In genomic region chr9:130036099-130036498, GRCh38 we compare ENCODE assay signal across 12 cellular contexts. TPM values are rescaled to one million over a fixed set of nuclear protein-coding genes. Genes with fewer than 3 reads are reported as not detected.
A peak's percentile ranks its signal among the peaks of the same experiment; 100 is the strongest.
DNase-seq lines count a peak whose midpoint lies in the region; ATAC-seq, FAIRE-seq and TF ChIP-seq lines count a peak whose summit lies in the region.
"Had no signal": no experiment of that assay in that cellular context is flagged by ENCODE, and none has a peak within 500 bp of the region (broad histone marks: within the 10 kb centered on the region; RNA-seq: fewer than 3 reads in every experiment).

No MANE protein-coding gene starts in this region.

- CTCF ChIA-PET in CD8-positive, alpha-beta T cell (lab: Charles Lee): interaction anchor here (0.6 kb wide), 2 partner anchors 97 to 306 kb away, joined by 3 read pairs; no protein-coding TSS in a partner anchor
- CTCF ChIA-PET in naive thymus-derived CD4-positive, alpha-beta T cell (lab: Charles Lee): interaction anchor here (1.0 kb wide), 1 partner anchor 139 kb away, joined by 3 read pairs; no protein-coding TSS in a partner anchor

- no peaks in the 10 kb centered on the region for H3K9me3 Mint-ChIP-seq in CD8-positive, alpha-beta T cell
- H3K9me3 Mint-ChIP-seq in IgD-negative memory B cell: no peaks in the 10 kb centered on the region
- peaks cover 0 to 2% (median 0%) of the 10 kb centered on the region in 11 donors for H3K9me3 Mint-ChIP-seq in naive thymus-derived CD4-positive, alpha-beta T cell
- H3K9me3 Mint-ChIP-seq: endodermal cell, mesothelial cell of epicardium had no signal

- FAIRE-seq in kidney (lab: Jason Lieb, UNC): no peak

- no peak for TF ChIP-seq CTCF in CD8-positive, alpha-beta T cell (IDR thresholded peaks at IDR 0.05)
- TF ChIP-seq CTCF in kidney (IDR thresholded peaks at IDR 0.05; ENCODE audit: borderline replicate concordance, extremely low read depth, insufficient read depth): no peak

- H3K9me3 ChIP-seq in CD8-positive, alpha-beta T cell (ENCODE audit: low read length): no peaks in the 10 kb centered on the region
- H3K9me3 ChIP-seq in naive thymus-derived CD4-positive, alpha-beta T cell (ENCODE audit: control insufficient read depth in 2 of 3, low read length in 3 of 3): no peaks in the 10 kb centered on the region
- H3K9me3 ChIP-seq in kidney (ENCODE audit: control insufficient read depth in 1 of 2, low read length in 2 of 2): no peaks in the 10 kb centered on the region

- H3K4me3 Mint-ChIP-seq in CD8-positive, alpha-beta T cell: peak overlapping the region; percentile 66
- peak overlapping the region; percentile 72 to 97 (median 89) for H3K4me3 Mint-ChIP-seq in IgD-negative memory B cell
- H3K4me3 Mint-ChIP-seq in naive thymus-derived CD4-positive, alpha-beta T cell: peak overlapping the region; percentile 29 to 100 (median 86)
- H3K4me3 Mint-ChIP-seq: endodermal cell, mesothelial cell of epicardium had no signal

- H3K27me3 ChIP-seq in CD8-positive, alpha-beta T cell (ENCODE audit: insufficient read depth, low read length): no peaks in the 10 kb centered on the region
- no peaks in the 10 kb centered on the region for H3K27me3 ChIP-seq in naive thymus-derived CD4-positive, alpha-beta T cell (ENCODE audit: control insufficient read depth in 2 of 2, insufficient read depth in 2 of 2, low read length in 2 of 2)

- H3K9ac ChIP-seq in kidney (ENCODE audit: low read length in 2 of 2): no peak overlapping the region

- peaks cover 67% of the 10 kb centered on the region for H3K4me1 ChIP-seq in CD8-positive, alpha-beta T cell (ENCODE audit: insufficient read depth, low read length)
- H3K4me1 ChIP-seq in naive thymus-derived CD4-positive, alpha-beta T cell (ENCODE audit: control insufficient read depth in 2 of 2, insufficient read depth in 2 of 2, low read length in 2 of 2): peaks cover 66 to 69% of the 10 kb centered on the region in 2 donors
- peaks cover 2 to 5% of the 10 kb centered on the region in 2 donors for H3K4me1 ChIP-seq in kidney (ENCODE audit: control insufficient read depth in 1 of 2, insufficient read depth in 1 of 2, low read depth in 1 of 2, low read length in 2 of 2)

- H3K27ac Mint-ChIP-seq in CD8-positive, alpha-beta T cell: peak overlapping the region; percentile 95
- H3K27ac Mint-ChIP-seq in IgD-negative memory B cell: peak overlapping the region; percentile 92 to 99 (median 95)
- H3K27ac Mint-ChIP-seq in naive thymus-derived CD4-positive, alpha-beta T cell: peak overlapping the region; percentile 67 to 98 (median 95)
- H3K27ac Mint-ChIP-seq: endodermal cell, mesothelial cell of epicardium had no signal

- no peaks in the 10 kb centered on the region for H3K27me3 Mint-ChIP-seq in CD8-positive, alpha-beta T cell (ENCODE audit: low read depth)
- H3K27me3 Mint-ChIP-seq in IgD-negative memory B cell: no peaks in the 10 kb centered on the region
- H3K27me3 Mint-ChIP-seq in naive thymus-derived CD4-positive, alpha-beta T cell: no peaks in the 10 kb centered on the region

- no peak for DNase-seq in CD8-positive, alpha-beta T cell
- DNase-seq in astrocyte of the hippocampus (ENCODE audit: low read depth, low spot score): peak; percentile 19
- DNase-seq in naive thymus-derived CD4-positive, alpha-beta T cell: no peak
- no peak for DNase-seq in kidney
- no peak for DNase-seq in HPDE6-E6E7 (ENCODE audit: extremely low spot score)
- no peak for DNase-seq in glomerular visceral epithelial cell (ENCODE audit: extremely low spot score)
- no peak for DNase-seq in NCI-H2227 (lab: John Stamatoyannopoulos, UW; ENCODE audit: unreplicated experiment)
- DNase-seq: activated CD4-positive, alpha-beta T cell treated with anti-CD3 and anti-CD28 coated beads, Interleukin-2, amount 50 U/mL, for 4 hours; endodermal cell; GDM1 had no signal

- ATAC-seq in CD8-positive, alpha-beta T cell: peak; percentile 22
- ATAC-seq in naive thymus-derived CD4-positive, alpha-beta T cell: no peak

- peaks cover 30% of the 10 kb centered on the region for H3K36me3 Mint-ChIP-seq in CD8-positive, alpha-beta T cell
- peaks cover 5% of the 10 kb centered on the region for H3K36me3 Mint-ChIP-seq in IgD-negative memory B cell
- peaks cover 0 to 26% (median 4%) of the 10 kb centered on the region in 5 donors for H3K36me3 Mint-ChIP-seq in naive thymus-derived CD4-positive, alpha-beta T cell

- H3K4me1 Mint-ChIP-seq in CD8-positive, alpha-beta T cell (ENCODE audit: low read depth): peaks cover 77% of the 10 kb centered on the region
- peaks cover 61 to 67% (median 66%) of the 10 kb centered on the region in 3 donors for H3K4me1 Mint-ChIP-seq in IgD-negative memory B cell
- H3K4me1 Mint-ChIP-seq in naive thymus-derived CD4-positive, alpha-beta T cell: peaks cover 57 to 88% (median 76%) of the 10 kb centered on the region in 7 donors

- POLR2A ChIA-PET in CD8-positive, alpha-beta T cell (lab: Charles Lee): interaction anchor here (0.6 to 1.4 kb wide), 5 partner anchors 68 to 194 kb away, joined by 3 to 4 read pairs (median 3); no protein-coding TSS in a partner anchor
- POLR2A ChIA-PET in naive thymus-derived CD4-positive, alpha-beta T cell (lab: Charles Lee): interaction anchor here (0.6 to 1.1 kb wide), 5 partner anchors 9 to 272 kb away, joined by 3 to 5 read pairs (median 4); no protein-coding TSS in a partner anchor

- intact Hi-C loops in CD8-positive, alpha-beta T cell (cut with DNase I, micrococcal nuclease): loop anchor here in 1 of 2 experiments (5.0 kb wide), 1 partner anchor 39 kb away; no protein-coding TSS in a partner anchor
- intact Hi-C loops in naive thymus-derived CD4-positive, alpha-beta T cell (cut with micrococcal nuclease): no loop called here
- intact Hi-C loops in kidney (cut with DNase I): no loop called here

- no peaks in the 10 kb centered on the region for H3K36me3 ChIP-seq in CD8-positive, alpha-beta T cell (ENCODE audit: insufficient read depth, low read length)
- H3K36me3 ChIP-seq in naive thymus-derived CD4-positive, alpha-beta T cell (ENCODE audit: control insufficient read depth in 2 of 3, insufficient read depth in 3 of 3, low read length in 3 of 3): no peaks in the 10 kb centered on the region
- no peaks in the 10 kb centered on the region for H3K36me3 ChIP-seq in kidney (ENCODE audit: control insufficient read depth in 1 of 2, insufficient read depth in 2 of 2, low read length in 2 of 2)

- no peak overlapping the region for H3K27ac ChIP-seq in CD8-positive, alpha-beta T cell (ENCODE audit: low read depth, low read length)
- H3K27ac ChIP-seq in naive thymus-derived CD4-positive, alpha-beta T cell (ENCODE audit: low read depth, low read length): peak overlapping the region; percentile 14
- no peak overlapping the region for H3K27ac ChIP-seq in kidney (ENCODE audit: low read depth in 2 of 2, low read length in 2 of 2)

- peak overlapping the region; percentile 14 for H3K4me3 ChIP-seq in CD8-positive, alpha-beta T cell (ENCODE audit: low read depth, low read length)
- peak overlapping the region; percentile 18 for H3K4me3 ChIP-seq in naive thymus-derived CD4-positive, alpha-beta T cell (ENCODE audit: low read length)
- no peak overlapping the region for H3K4me3 ChIP-seq in kidney (ENCODE audit: low read length in 2 of 2)

RNA-seq across cellular contexts. Expression of gene FNBP1, which starts 6.9 kb away (rescaled TPM):
- total RNA-seq in CD8-positive, alpha-beta T cell: 100 to 1,000 TPM; 169 to 194 TPM
- polyA plus RNA-seq in IgD-negative memory B cell (173 TPM), kidney (ENCODE audit: insufficient read depth, low read depth, low replicate concordance) (9.7 TPM)
- total RNA-seq in naive thymus-derived CD4-positive, alpha-beta T cell: 100 to 1,000 TPM; 160 to 207 (median 174) TPM
- polyA plus RNA-seq in naive thymus-derived CD4-positive, alpha-beta T cell: 100 to 1,000 TPM; 138 to 160 TPM
- total RNA-seq in kidney: 51.7 TPM

RNA-seq across cellular contexts. Expression of gene GPR107, which starts 17.6 kb away (rescaled TPM):
- 10 to 100 TPM; 23.7 to 25.2 TPM for total RNA-seq in CD8-positive, alpha-beta T cell
- polyA plus RNA-seq in IgD-negative memory B cell: 2.1 TPM
- total RNA-seq in naive thymus-derived CD4-positive, alpha-beta T cell: 10 to 100 TPM; 21.6 to 24.0 (median 22.8) TPM
- polyA plus RNA-seq in naive thymus-derived CD4-positive, alpha-beta T cell: 1 to 10 TPM; 2.8 to 3.0 TPM
- 45.6 TPM for total RNA-seq in kidney
- 18.0 TPM for polyA plus RNA-seq in kidney (ENCODE audit: insufficient read depth, low read depth, low replicate concordance)

Comparison
In these comparisons a context has a peak if more than half of its experiments do, and no peak if none do; other contexts are left out.
1. H3K4me3 ChIP-seq: peak in CD8-positive, alpha-beta T cell (single experiment) and naive thymus-derived CD4-positive, alpha-beta T cell (single experiment); none in kidney (0 of 2).
2. Peak in every context shown above with its lines, with median percentiles within 50 percentile points of each other: H3K27ac Mint-ChIP-seq and H3K4me3 Mint-ChIP-seq.